ENCODE assay signal across 8 cellular contexts in genomic region chr19:36141039-36141914, GRCh38. TPM values are rescaled to one million over a fixed set of nuclear protein-coding genes. Genes with fewer than 3 reads are reported as not detected.
DNase-seq lines count a peak whose midpoint lies in the region; ATAC-seq and TF ChIP-seq lines count a peak whose summit lies in the region.

No MANE protein-coding gene starts in this region.

- DNase-seq in GM10266 (ENCODE audit: extremely low spot score) (peak; percentile 96), NCI-H2196 treated with DMSO at 0.1 percent for 48 hours (lab: John Stamatoyannopoulos, UW; ENCODE audit: unreplicated experiment) (peak; percentile 71), breast epithelium (ENCODE audit: low spot score in 2 of 2) (peak; percentile 83 to 89), iPS-NIHi11 (ENCODE audit: low spot score) (peak; percentile 92)

- peaks cover 5% of the 10 kb centered on the region for H3K36me3 ChIP-seq in breast epithelium

- intact Hi-C loops in breast epithelium (cut with DNase I; ENCODE audit: low total_unique reads) = loop anchor here (5.0 kb wide), 1 partner anchor 874 kb away; the partner anchor contains the start of gene USF2

- no peaks in the 10 kb centered on the region for H3K9me3 ChIP-seq in breast epithelium

- peak overlapping the region; percentile 97 to 100 for H3K27ac ChIP-seq in breast epithelium
- H3K27ac ChIP-seq in skin epidermis = peak overlapping the region; percentile 79 to 99 (median 95)

- H3K4me3 ChIP-seq in WI38 (ENCODE audit: low read depth, low read length) = peak overlapping the region; percentile 86
- peak overlapping the region; percentile 87 to 96 (median 89) for H3K4me3 ChIP-seq in breast epithelium
- peak overlapping the region; percentile 65 to 87 (median 74) for H3K4me3 ChIP-seq in skin epidermis

- ATAC-seq in HG03066 (IDR thresholded peaks at IDR 0.05; ENCODE audit: low read depth, unreplicated experiment) (peak; percentile 46), GM19395 (IDR thresholded peaks at IDR 0.05; ENCODE audit: unreplicated experiment) (no peak)

- TF ChIP-seq CTCF in GM10266 (IDR thresholded peaks at IDR 0.05; ENCODE audit: control insufficient read depth, insufficient read depth, low read depth, missing control alignments) = no peak
- TF ChIP-seq CTCF in WI38 (IDR thresholded peaks at IDR 0.05; ENCODE audit: low read depth, low read length) = no peak
- no peak for TF ChIP-seq CTCF in breast epithelium (IDR thresholded peaks at IDR 0.05)

- peaks cover 0 to 4% of the 10 kb centered on the region in 2 donors for H3K4me1 ChIP-seq in breast epithelium

- TF ChIP-seq POLR2A in breast epithelium (IDR thresholded peaks at IDR 0.05) = no peak

- H3K27me3 ChIP-seq in breast epithelium = no peaks in the 10 kb centered on the region

RNA-seq across cellular contexts. Expression of gene CAPNS1, which starts 1.4 kb away (rescaled TPM):
- total RNA-seq in breast epithelium = 100 to 1,000 TPM; 144 to 286 (median 200) TPM

RNA-seq across cellular contexts. Expression of gene COX7A1, which starts 11.0 kb away (rescaled TPM):
- total RNA-seq in breast epithelium = 10 to 100 TPM; 20.8 to 69.3 (median 29.5) TPM

RNA-seq across cellular contexts. Expression of gene TBCB, which starts 26.0 kb away (rescaled TPM):
- 100 to 1,000 TPM; 106 to 146 (median 124) TPM for total RNA-seq in breast epithelium

RNA-seq across cellular contexts. Expression of gene POLR2I, which starts 26.6 kb away (rescaled TPM):
- total RNA-seq in breast epithelium = 10 to 100 TPM; 44.2 to 68.2 (median 58.2) TPM

RNA-seq across cellular contexts. Expression of gene OVOL3, which starts 30.3 kb away (rescaled TPM):
- total RNA-seq in breast epithelium = not detected
